ENCODE assay signal across 11 cellular contexts in the genomic region with DNA sequence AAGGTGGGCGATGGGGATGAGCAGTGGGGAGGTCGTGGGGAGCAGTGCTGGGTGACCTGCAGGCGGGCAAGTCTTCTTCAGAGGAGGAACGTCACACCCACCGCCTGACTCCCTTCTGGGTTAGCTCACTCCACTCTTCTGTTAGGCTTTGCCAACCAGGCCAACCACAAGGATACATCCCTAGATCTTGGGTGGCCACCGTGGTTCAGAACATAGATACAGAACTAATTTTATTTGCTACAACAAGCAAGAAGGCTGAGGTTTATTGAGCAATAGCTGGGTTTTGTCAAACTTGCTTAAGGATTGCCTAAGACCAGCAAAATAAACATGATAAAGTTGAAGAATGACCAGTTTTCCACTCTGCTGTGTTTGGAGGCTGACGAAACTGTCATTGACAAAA.
DNase-seq lines count a peak whose midpoint lies in the region; ATAC-seq, FAIRE-seq and TF ChIP-seq lines count a peak whose summit lies in the region.
"Had no signal": no experiment of that assay in that cellular context is flagged by ENCODE, and none has a peak within 500 bp of the region (broad histone marks: within the 10 kb centered on the region; RNA-seq: fewer than 3 reads in every experiment).

No MANE protein-coding gene starts in this region.

- H3K36me3 Mint-ChIP-seq in naive thymus-derived CD8-positive, alpha-beta T cell, result no peaks in the 10 kb centered on the region
- H3K36me3 Mint-ChIP-seq: activated naive CD8-positive, alpha-beta T cell treated with anti-CD3 and anti-CD28 coated beads, Interleukin-2, amount 10 ng/mL, durations not matched to agents 7 days and 5 days had no signal

- POLR2A ChIA-PET in PC-9 (lab: Charles Lee; ENCODE audit: unreplicated experiment), result no interaction called here
- POLR2A ChIA-PET in naive thymus-derived CD8-positive, alpha-beta T cell (lab: Charles Lee), result no interaction called here

- no peaks in the 10 kb centered on the region for H3K9me3 Mint-ChIP-seq in naive thymus-derived CD8-positive, alpha-beta T cell
- H3K9me3 Mint-ChIP-seq: activated naive CD8-positive, alpha-beta T cell treated with anti-CD3 and anti-CD28 coated beads, Interleukin-2, amount 10 ng/mL, durations not matched to agents 7 days and 5 days had no signal

- TF ChIP-seq CTCF in PC-9 (conservative IDR thresholded peaks at IDR 0.05) (no peak), ovary (IDR thresholded peaks at IDR 0.05) (no peak)

- intact Hi-C loops in PC-9 (cut with micrococcal nuclease; ENCODE audit: unreplicated experiment), result no loop called here
- intact Hi-C loops in ovary (cut with DNase I), result no loop called here

- H3K4me2 ChIP-seq in PC-9, result peak overlapping the region; percentile 33

- H3K27ac ChIP-seq in PC-9 (no peak overlapping the region), ovary (no peak overlapping the region)
- H3K27ac ChIP-seq: suprapubic skin, VCaP had no signal

- H3K4me3 ChIP-seq in PC-9 (no peak overlapping the region), ovary (no peak overlapping the region)
- H3K4me3 ChIP-seq: suprapubic skin had no signal

- no peak overlapping the region for H2AFZ ChIP-seq in PC-9

- no peak for TF ChIP-seq EP300 in ovary (IDR thresholded peaks at IDR 0.05)

- H3K4me1 ChIP-seq in PC-9 (replicated peaks; ENCODE audit: insufficient read depth) (peaks cover 20% of the 10 kb centered on the region), ovary (ENCODE audit: insufficient read depth) (peaks cover 7% of the 10 kb centered on the region)

- FAIRE-seq in GM19239 (lab: Jason Lieb, UNC), result no peak

- H3K27me3 Mint-ChIP-seq in naive thymus-derived CD8-positive, alpha-beta T cell, result peaks cover 0 to 8% (median 2%) of the 10 kb centered on the region in 5 donors

- H3K9me3 ChIP-seq in PC-9 (ENCODE audit: insufficient read depth, low read depth), result no peaks in the 10 kb centered on the region
- H3K9me3 ChIP-seq in ovary, result no peaks in the 10 kb centered on the region
- H3K9me3 ChIP-seq: suprapubic skin had no signal

- 49 to 73% (median 63%) methylated on average over 7 of the region's 7 CpGs for WGBS in ovary, 3 donors

- BruUV-seq in PC-9 (replicated peaks; lab: Mats Ljungman, UMichigan), result no TSS peak

- H3K9me2 ChIP-seq in PC-9 (ENCODE audit: insufficient read depth), result no peaks in the 10 kb centered on the region

- ATAC-seq in HG02840 (IDR thresholded peaks at IDR 0.05; ENCODE audit: low FRiP score, unreplicated experiment), result no peak
- no peak for ATAC-seq in naive thymus-derived CD8-positive, alpha-beta T cell

- no peak overlapping the region for H3K27ac Mint-ChIP-seq in naive thymus-derived CD8-positive, alpha-beta T cell
- H3K27ac Mint-ChIP-seq: activated naive CD8-positive, alpha-beta T cell treated with anti-CD3 and anti-CD28 coated beads, Interleukin-2, amount 10 ng/mL, durations not matched to agents 7 days and 5 days had no signal

- CTCF ChIA-PET in PC-9 (lab: Charles Lee), result no interaction called here

- H3K4me1 Mint-ChIP-seq in naive thymus-derived CD8-positive, alpha-beta T cell, result peaks cover 5 to 18% (median 9%) of the 10 kb centered on the region in 4 donors

- peaks cover 4% of the 10 kb centered on the region for H3K27me3 ChIP-seq in PC-9 (ENCODE audit: insufficient read depth, low read depth)
- H3K27me3 ChIP-seq in ovary, result no peaks in the 10 kb centered on the region
- H3K27me3 ChIP-seq: suprapubic skin had no signal

- no peak overlapping the region for H3K4me3 Mint-ChIP-seq in naive thymus-derived CD8-positive, alpha-beta T cell
- H3K4me3 Mint-ChIP-seq: activated naive CD8-positive, alpha-beta T cell treated with anti-CD3 and anti-CD28 coated beads, Interleukin-2, amount 10 ng/mL, durations not matched to agents 7 days and 5 days had no signal

- DNase-seq in Ammon's horn (ENCODE audit: low spot score), result peak; percentile 53
- peak in 1 of 2 experiments; percentile 50 for DNase-seq in PC-9
- peak; percentile 99 for DNase-seq in fibroblast of peridontal ligament (ENCODE audit: extremely low read depth)
- DNase-seq in ovary, result peak in 3 of 5 donors; percentile 34 to 46 (median 36)
- no peak for DNase-seq in GM19239 (ENCODE audit: insufficient read length, low spot score)
- no peak for DNase-seq in stimulated activated CD4-positive, alpha-beta T cell treated with anti-CD3 and anti-CD28 coated beads, Interleukin-12 subunit alpha, Interleukin-12 subunit beta, amount 100 ng/mL, for 4 hours
- no peak for DNase-seq in naive thymus-derived CD8-positive, alpha-beta T cell
- DNase-seq: activated naive CD8-positive, alpha-beta T cell treated with anti-CD3 and anti-CD28 coated beads, Interleukin-2, amount 10 ng/mL, durations not matched to agents 7 days and 5 days had no signal

- no peak for TF ChIP-seq POLR2A in ovary (IDR thresholded peaks at IDR 0.05)

- H3K36me3 ChIP-seq in PC-9 (ENCODE audit: low read depth), result no peaks in the 10 kb centered on the region
- no peaks in the 10 kb centered on the region for H3K36me3 ChIP-seq in ovary
- H3K36me3 ChIP-seq: suprapubic skin had no signal

- 0 out of 2 replicates have a peak, but pooled peaks cover 3% of the 10 kb centered on the region for H3F3A ChIP-seq in PC-9 (ENCODE audit: insufficient read depth, low read depth)

- no peaks in the 10 kb centered on the region for H4K20me1 ChIP-seq in PC-9 (ENCODE audit: insufficient read depth)

- no peaks in the 10 kb centered on the region for H3K79me2 ChIP-seq in PC-9 (ENCODE audit: low read depth)

Comparison
In these comparisons a context has a peak if more than half of its experiments do, and no peak if none do; other contexts are left out.
1. DNase-seq: peak in Ammon's horn (single experiment), fibroblast of peridontal ligament (single experiment) and ovary (3 of 5); none in GM19239 (single experiment), stimulated activated CD4-positive, alpha-beta T cell treated with anti-CD3 and anti-CD28 coated beads, Interleukin-12 subunit alpha, Interleukin-12 subunit beta, amount 100 ng/mL, for 4 hours (single experiment) and naive thymus-derived CD8-positive, alpha-beta T cell (0 of 10).